ENCODE assay signal across 8 cellular contexts in the genomic region with DNA sequence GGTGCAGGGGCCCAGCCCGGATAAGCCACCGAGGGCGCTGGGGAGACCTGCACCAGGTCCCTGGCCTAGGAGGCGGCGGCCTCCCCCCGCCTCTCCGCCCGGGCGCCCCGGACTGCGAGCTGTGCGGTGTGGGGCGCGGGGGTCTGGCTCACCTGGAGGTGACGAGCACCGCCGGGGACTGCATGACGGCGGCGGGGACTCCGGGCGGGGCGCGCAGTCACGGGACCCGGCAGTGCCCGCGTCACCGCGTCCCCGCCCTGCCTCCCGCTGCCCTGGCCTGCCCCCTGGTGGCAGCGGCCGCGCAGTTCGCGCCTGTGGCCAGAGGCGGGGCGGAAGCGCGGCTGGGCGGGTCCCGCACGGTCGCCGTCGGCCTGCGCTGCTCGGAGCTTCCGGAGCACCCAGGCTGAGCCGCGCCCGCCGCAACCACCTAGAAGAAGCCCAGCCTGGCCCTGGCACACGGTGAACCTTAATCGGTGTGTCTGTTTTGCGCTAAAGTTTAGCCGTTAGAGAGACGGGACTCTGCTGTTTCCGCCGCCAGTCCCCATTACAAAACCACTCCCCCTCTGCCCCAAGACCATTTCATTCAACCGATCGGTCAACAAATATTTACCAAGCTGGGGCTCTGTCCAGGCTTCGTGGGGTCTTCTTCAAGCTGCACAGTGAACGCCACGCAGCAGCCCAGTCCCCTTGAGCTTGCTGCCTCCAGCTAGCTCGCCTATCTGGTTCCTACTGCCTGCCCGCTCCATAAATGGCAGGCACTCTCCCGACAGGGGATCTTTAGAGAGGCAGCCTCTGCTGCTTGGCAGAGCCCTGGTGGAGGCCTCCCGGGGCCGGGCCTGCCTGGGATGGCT.
DNase-seq lines count a peak whose midpoint lies in the region; ATAC-seq and TF ChIP-seq lines count a peak whose summit lies in the region.

Gene HS1BP3 (minus strand): TSS at position 219 of the 851 bp plus-strand sequence. CDS start 35 bp downstream, at position 184.

- H3K27ac ChIP-seq in brain microvascular endothelial cell, result peak within 1 kb of the TSS; percentile 93
- peak within 1 kb of the TSS; percentile 86 to 98 (median 95) for H3K27ac ChIP-seq in skin epidermis

- peak; percentile 59 for TF ChIP-seq CTCF in brain microvascular endothelial cell (IDR thresholded peaks at IDR 0.05; ENCODE audit: low read depth, low read length, missing control alignments)

- in situ Hi-C loops in brain microvascular endothelial cell (cut with HindIII; ENCODE audit: low pct_ligation_motif_present, low sequenced_read_pairs), result no loop called here

- ATAC-seq in HG02938 (IDR thresholded peaks at IDR 0.05; ENCODE audit: unreplicated experiment), result peak; percentile 89

- H3K27me3 ChIP-seq in brain microvascular endothelial cell (replicated peaks), result no peaks in the 10 kb centered on the region

- H3K9me3 ChIP-seq in iPS-18c (ENCODE audit: control insufficient read depth, insufficient read depth, low read length), result no peaks in the 10 kb centered on the region

- no peaks in the 10 kb centered on the region for H3K36me3 ChIP-seq in brain microvascular endothelial cell (replicated peaks)

- H3K4me3 ChIP-seq in brain microvascular endothelial cell (ENCODE audit: low read depth, low read length), result peak within 1 kb of the TSS; percentile 94
- peak within 1 kb of the TSS; percentile 89 for H3K4me3 ChIP-seq in iPS-18c (ENCODE audit: insufficient read depth, low read depth, low read length)
- peak within 1 kb of the TSS; percentile 65 to 95 (median 84) for H3K4me3 ChIP-seq in skin epidermis

- peak; percentile 64 for DNase-seq in NK-92 treated with Interleukin-12 subunit alpha and Interleukin-12 subunit beta, amount 100 ng/mL, for 24 hours (lab: John Stamatoyannopoulos, UW)
- no peak for DNase-seq in NK-92 (lab: John Stamatoyannopoulos, UW; ENCODE audit: unreplicated experiment)
- peak; percentile 32 for DNase-seq in NCI-H2029 treated with DMSO at 0.1 percent for 48 hours (lab: John Stamatoyannopoulos, UW)
- peak; percentile 91 for DNase-seq in UCSD-AML1 (lab: John Stamatoyannopoulos, UW; ENCODE audit: unreplicated experiment)
- peak; percentile 40 for DNase-seq in brain microvascular endothelial cell
